Comparison of ENCODE assay signal across 16 cellular contexts in genomic region chr1:62301726-62302390, GRCh38. TPM values are rescaled to one million over a fixed set of nuclear protein-coding genes. Genes with fewer than 3 reads are reported as not detected.
"Had no signal": no experiment of that assay in that cellular context is flagged by ENCODE, and none has a peak within 500 bp of the region (broad histone marks: within the 10 kb centered on the region; RNA-seq: fewer than 3 reads in every experiment).

No MANE protein-coding gene starts in this region.

- H3K4me1 ChIP-seq: adrenal gland, lower lobe of right lung, psoas muscle, right lobe of liver, upper lobe of right lung had no signal

- H3K36me3 ChIP-seq: adrenal gland, cardiac muscle cell, gastroesophageal sphincter, heart right ventricle, lower lobe of right lung, right lobe of liver, upper lobe of right lung had no signal

- H3K4me3 Mint-ChIP-seq: activated naive CD4-positive, alpha-beta T cell treated with anti-CD3 and anti-CD28 coated beads, Interleukin-2, amount 10 ng/mL, durations not matched to agents 7 days and 5 days; activated T-helper 17 cell treated with anti-CD3 and anti-CD28 coated beads, Interleukin-2, amount 50 U/mL, for 72 hours; mesothelial cell of epicardium; stimulated activated naive CD8-positive, alpha-beta T cell treated with anti-CD3 and anti-CD28 coated beads, Interleukin-15, Interleukin-2, amounts not matched to agents 100 ng/mL and 50 ng/mL, for 24 hours had no signal

- DNase-seq: activated CD4-positive, alpha-beta T cell treated with anti-CD3 and anti-CD28 coated beads for 1 hour; activated CD4-positive, alpha-beta T cell treated with anti-CD3 and anti-CD28 coated beads, Interleukin-2, amount 50 U/mL, for 4 hours; activated naive CD4-positive, alpha-beta T cell treated with anti-CD3 and anti-CD28 coated beads, Interleukin-2, amount 10 ng/mL, durations not matched to agents 7 days and 5 days; activated T-cell treated with anti-CD3 and anti-CD28 coated beads for 4 hours; adrenal gland; heart right ventricle; left colon; lower lobe of right lung; psoas muscle; right lobe of liver; upper lobe of right lung had no signal

- H3K27me3 ChIP-seq: adrenal gland, cardiac muscle cell, gastroesophageal sphincter, right lobe of liver, upper lobe of right lung had no signal

- H3K9me3 Mint-ChIP-seq: activated naive CD4-positive, alpha-beta T cell treated with anti-CD3 and anti-CD28 coated beads, Interleukin-2, amount 10 ng/mL, durations not matched to agents 7 days and 5 days; activated T-helper 17 cell treated with anti-CD3 and anti-CD28 coated beads, Interleukin-2, amount 50 U/mL, for 72 hours; mesothelial cell of epicardium; stimulated activated naive CD8-positive, alpha-beta T cell treated with anti-CD3 and anti-CD28 coated beads, Interleukin-15, Interleukin-2, amounts not matched to agents 100 ng/mL and 50 ng/mL, for 24 hours had no signal

- H3K27me3 Mint-ChIP-seq: stimulated activated naive CD8-positive, alpha-beta T cell treated with anti-CD3 and anti-CD28 coated beads, Interleukin-15, Interleukin-2, amounts not matched to agents 100 ng/mL and 50 ng/mL, for 24 hours had no signal

- H3K36me3 Mint-ChIP-seq: activated naive CD4-positive, alpha-beta T cell treated with anti-CD3 and anti-CD28 coated beads, Interleukin-2, amount 10 ng/mL, durations not matched to agents 7 days and 5 days; mesothelial cell of epicardium had no signal

- H3K27ac ChIP-seq: adrenal gland, cardiac muscle cell, gastroesophageal sphincter, heart right ventricle, lower lobe of right lung, psoas muscle, right lobe of liver, upper lobe of right lung had no signal

- ATAC-seq: activated T-helper 17 cell treated with anti-CD3 and anti-CD28 coated beads, Interleukin-2, amount 50 U/mL, for 72 hours; gastroesophageal sphincter; heart right ventricle; left colon; lower lobe of right lung; psoas muscle; right lobe of liver; upper lobe of right lung had no signal

- H3K9me3 ChIP-seq: adrenal gland, gastroesophageal sphincter, heart right ventricle, lower lobe of right lung, psoas muscle, right lobe of liver, upper lobe of right lung had no signal

- H3K4me1 Mint-ChIP-seq: activated naive CD4-positive, alpha-beta T cell treated with anti-CD3 and anti-CD28 coated beads, Interleukin-2, amount 10 ng/mL, durations not matched to agents 7 days and 5 days; activated T-helper 17 cell treated with anti-CD3 and anti-CD28 coated beads, Interleukin-2, amount 50 U/mL, for 72 hours had no signal

- H3K4me3 ChIP-seq: adrenal gland, cardiac muscle cell, gastroesophageal sphincter, heart right ventricle, lower lobe of right lung, psoas muscle, right lobe of liver, upper lobe of right lung had no signal

- H3K27ac Mint-ChIP-seq: activated naive CD4-positive, alpha-beta T cell treated with anti-CD3 and anti-CD28 coated beads, Interleukin-2, amount 10 ng/mL, durations not matched to agents 7 days and 5 days; activated T-helper 17 cell treated with anti-CD3 and anti-CD28 coated beads, Interleukin-2, amount 50 U/mL, for 72 hours; mesothelial cell of epicardium; stimulated activated naive CD8-positive, alpha-beta T cell treated with anti-CD3 and anti-CD28 coated beads, Interleukin-15, Interleukin-2, amounts not matched to agents 100 ng/mL and 50 ng/mL, for 24 hours had no signal

RNA-seq across cellular contexts. Expression of gene KANK4, which starts 17.4 kb away (rescaled TPM):
- total RNA-seq: activated T-helper 17 cell treated with anti-CD3 and anti-CD28 coated beads, Interleukin-2, amount 50 U/mL, for 72 hours had no signal
